1 cellular context compared by ENCODE assay signal in genomic region chr12:124939428-124940142, GRCh38.
TF ChIP-seq lines count a peak whose summit lies in the region.

No MANE protein-coding gene starts in this region.

TF ChIP-seq in K562, 482 proteins besides CTCF, POLR2A, EP300 and RAD21 (continued from another document and continues in another):
- TF ChIP-seq ZNF449 (CRISPR knock-in tag; IDR thresholded peaks at IDR 0.05) (0 out of 2 replicates have a peak, but pooled peaks have one; percentile 28), MEF2D (tag; conservative IDR thresholded peaks at IDR 0.05; ENCODE audit: low read depth) (peak; percentile 52), RFX7 (CRISPR knock-in tag; IDR thresholded peaks at IDR 0.05) (0 out of 2 replicates have a peak, but pooled peaks have one; percentile 71), E2F8 (IDR thresholded peaks at IDR 0.05; ENCODE audit: low read depth, partially characterized antibody) (peak; percentile 64), STAT6 (CRISPR knock-in tag; IDR thresholded peaks at IDR 0.05) (peak; percentile 96), KAT7 (CRISPR knock-in tag; IDR thresholded peaks at IDR 0.05; ENCODE audit: borderline replicate concordance) (peak; percentile 89), PREB (CRISPR knock-in tag; IDR thresholded peaks at IDR 0.05) (peak; percentile 98; the same call in 1 of the 2 replicates), TBP (optimal IDR thresholded peaks at IDR 0.05; ENCODE audit: low read depth, low read length) (peak; percentile 99), GABPB1 (CRISPR knock-in tag; IDR thresholded peaks at IDR 0.05) (peak; percentile 82), VEZF1 (CRISPR knock-in tag; IDR thresholded peaks at IDR 0.05) (0 out of 2 replicates have a peak, but pooled peaks have one; percentile 56), THAP7 (CRISPR knock-in tag; IDR thresholded peaks at IDR 0.05) (no peak), MITF (IDR thresholded peaks at IDR 0.05) (peak; percentile 79), TCF15 (CRISPR knock-in tag; IDR thresholded peaks at IDR 0.05) (no peak), JUND (IDR thresholded peaks at IDR 0.05; ENCODE audit: borderline replicate concordance, low read depth, low read length) (peak; percentile 53), JUND (tag; IDR thresholded peaks at IDR 0.05; ENCODE audit: borderline replicate concordance, low read depth, low read length) (no peak; the same call in 1 of the 3 replicates), NELFE (IDR thresholded peaks at IDR 0.05; ENCODE audit: insufficient read depth, insufficient read length) (no peak), MXI1 (IDR thresholded peaks at IDR 0.05; ENCODE audit: low read depth, low read length) (peak; percentile 71), UBTF (IDR thresholded peaks at IDR 0.05; ENCODE audit: borderline replicate concordance in 1 of 2, low read depth in 2 of 2, low read length in 2 of 2) (0 out of 4 replicates have a peak, but pooled peaks have one; percentile 23 to 87), ZBTB7A (IDR thresholded peaks at IDR 0.05; ENCODE audit: borderline replicate concordance, control insufficient read depth, low read depth, low read length) (no peak; the same call in 1 of the 2 replicates), ARID3A (IDR thresholded peaks at IDR 0.05; ENCODE audit: borderline replicate concordance, low read depth, low read length) (no peak; the same call in 1 of the 2 replicates), HNRNPL (IDR thresholded peaks at IDR 0.05; ENCODE audit: low read depth, low read length) (no peak), ARNT (IDR thresholded peaks at IDR 0.05) (peak in 1 of 2 experiments; percentile 92), ZNF316 (IDR thresholded peaks at IDR 0.05) (peak; percentile 19; the same call in 1 of the 2 replicates), ZSCAN32 (CRISPR knock-in tag; IDR thresholded peaks at IDR 0.05) (peak; percentile 54; the same call in 1 of the 2 replicates), EHMT2 (IDR thresholded peaks at IDR 0.05) (no peak), RFX5 (IDR thresholded peaks at IDR 0.05; ENCODE audit: low read depth, low read length) (peak; percentile 26; the same call in 1 of the 2 replicates), POLR3A (IDR thresholded peaks at IDR 0.05; ENCODE audit: borderline replicate concordance, extremely low read depth, insufficient read depth, insufficient read length) (peak; percentile 85), ZNF79 (CRISPR knock-in tag; IDR thresholded peaks at IDR 0.05; ENCODE audit: low read depth) (no peak), HDAC1 (IDR thresholded peaks at IDR 0.05) (peak; percentile 9 to 100; a peak in 3 of 4 replicates), HNRNPK (IDR thresholded peaks at IDR 0.05; ENCODE audit: low read depth, low read length, poor library complexity, severe bottlenecking) (no peak), MTF1 (CRISPR knock-in tag; IDR thresholded peaks at IDR 0.05; ENCODE audit: borderline replicate concordance) (peak; percentile 42; the same call in 1 of the 2 replicates), RERE (CRISPR knock-in tag; IDR thresholded peaks at IDR 0.05; ENCODE audit: borderline replicate concordance) (0 out of 2 replicates have a peak, but pooled peaks have one; percentile 3)
